ENCODE assay signal across 14 cellular contexts in genomic region chr2:229627728-229628127, GRCh38.
"Had no signal": no experiment of that assay in that cellular context is flagged by ENCODE, and none has a peak within 500 bp of the region (broad histone marks: within the 10 kb centered on the region; RNA-seq: fewer than 3 reads in every experiment).

No MANE protein-coding gene starts in this region.

- H3K36me3 ChIP-seq: colonic mucosa, esophagus muscularis mucosa, ovary, sigmoid colon had no signal

- H3K27ac Mint-ChIP-seq: activated CD4-positive, alpha-beta T cell treated with anti-CD3 and anti-CD28 coated beads, Interleukin-2, amount 10 ng/mL, durations not matched to agents 7 days and 5 days; activated naive CD4-positive, alpha-beta T cell treated with anti-CD3 and anti-CD28 coated beads, Interleukin-2, amount 50 U/mL, for 72 hours; activated T-cell treated with anti-CD3 and anti-CD28 coated beads, Interleukin-2, amount 50 U/mL, for 72 hours; mesothelial cell of epicardium had no signal

- H3K4me1 Mint-ChIP-seq: activated CD4-positive, alpha-beta T cell treated with anti-CD3 and anti-CD28 coated beads, Interleukin-2, amount 10 ng/mL, durations not matched to agents 7 days and 5 days; mesothelial cell of epicardium had no signal

- H3K36me3 Mint-ChIP-seq: activated naive CD4-positive, alpha-beta T cell treated with anti-CD3 and anti-CD28 coated beads, Interleukin-2, amount 50 U/mL, for 72 hours; mesothelial cell of epicardium had no signal

- H3K4me3 ChIP-seq: colonic mucosa, esophagus muscularis mucosa, ovary, sigmoid colon had no signal

- H3K9me3 ChIP-seq: colonic mucosa, esophagus muscularis mucosa, ovary, sigmoid colon had no signal

- DNase-seq: activated CD4-positive, alpha-beta T cell treated with anti-CD3 and anti-CD28 coated beads, Interleukin-2, amount 10 ng/mL, durations not matched to agents 7 days and 5 days; activated CD4-positive, CD25-positive, alpha-beta regulatory T cell; activated CD8-positive, alpha-beta memory T cell treated with anti-CD3 and anti-CD28 coated beads, Interleukin-2, amount 50 U/mL, for 48 hours; activated gamma-delta T cell; activated T-cell treated with anti-CD3 and anti-CD28 coated beads, Interleukin-2, amount 50 U/mL, for 72 hours; amniotic stem cell; central memory CD4-positive, alpha-beta T cell; colonic mucosa; ovary; sigmoid colon; stimulated activated CD4-positive, alpha-beta T cell treated with anti-CD3 and anti-CD28 coated beads, Interleukin-1b, Interleukin-23, amount 100 ng/mL, for 48 hours had no signal

- H3K9me3 Mint-ChIP-seq: activated CD4-positive, alpha-beta T cell treated with anti-CD3 and anti-CD28 coated beads, Interleukin-2, amount 10 ng/mL, durations not matched to agents 7 days and 5 days; mesothelial cell of epicardium had no signal

- H3K4me1 ChIP-seq: colonic mucosa, esophagus muscularis mucosa, sigmoid colon had no signal

- H3K4me3 Mint-ChIP-seq: activated CD4-positive, alpha-beta T cell treated with anti-CD3 and anti-CD28 coated beads, Interleukin-2, amount 10 ng/mL, durations not matched to agents 7 days and 5 days; activated T-cell treated with anti-CD3 and anti-CD28 coated beads, Interleukin-2, amount 50 U/mL, for 72 hours; mesothelial cell of epicardium had no signal

- ATAC-seq: activated naive CD4-positive, alpha-beta T cell treated with anti-CD3 and anti-CD28 coated beads, Interleukin-2, amount 50 U/mL, for 72 hours; activated T-cell treated with anti-CD3 and anti-CD28 coated beads, Interleukin-2, amount 50 U/mL, for 72 hours had no signal

- H3K27me3 ChIP-seq: colonic mucosa, ovary, sigmoid colon had no signal

- H3K27ac ChIP-seq: colonic mucosa, esophagus muscularis mucosa, ovary, sigmoid colon had no signal
